Comparison of ENCODE assay signal across 2 cellular contexts in the genomic region with DNA sequence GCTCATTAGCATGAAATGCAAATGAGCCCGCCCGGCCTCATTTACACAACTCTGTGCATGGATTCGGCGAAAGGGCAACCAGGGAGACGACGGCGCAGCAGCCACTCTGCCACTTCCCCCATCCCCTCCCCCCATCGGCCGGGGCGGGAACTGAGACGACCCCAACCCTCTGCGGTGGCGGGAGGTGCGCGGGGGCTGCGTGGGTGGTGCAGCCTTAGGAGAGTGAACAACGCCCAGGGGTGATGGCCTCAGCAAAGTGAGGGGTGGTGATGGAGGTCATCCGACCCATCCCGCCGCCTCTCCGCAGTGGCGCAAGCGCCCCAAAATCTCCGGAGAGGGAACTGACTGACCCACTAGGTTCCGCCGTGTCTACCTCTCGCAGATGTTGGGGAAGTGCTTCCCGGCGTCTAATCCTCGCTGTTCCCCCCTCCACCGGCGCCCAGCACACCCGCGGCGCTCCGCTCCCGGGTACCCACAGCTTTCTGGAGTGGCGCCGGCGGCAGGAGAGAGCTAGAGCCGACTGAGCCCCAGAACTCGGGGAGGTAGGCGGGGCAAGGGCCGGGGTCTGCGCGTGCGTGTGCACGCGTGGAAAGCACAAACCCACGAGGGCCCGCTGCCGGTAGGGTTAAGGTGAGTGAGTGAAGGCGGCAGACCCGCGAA.
TF ChIP-seq lines count a peak whose summit lies in the region.

No MANE protein-coding gene starts in this region.

TF ChIP-seq in SK-N-SH, 30 proteins besides CTCF, POLR2A, EP300 and RAD21 (continued from another document):
- TF ChIP-seq, protein P1, sequence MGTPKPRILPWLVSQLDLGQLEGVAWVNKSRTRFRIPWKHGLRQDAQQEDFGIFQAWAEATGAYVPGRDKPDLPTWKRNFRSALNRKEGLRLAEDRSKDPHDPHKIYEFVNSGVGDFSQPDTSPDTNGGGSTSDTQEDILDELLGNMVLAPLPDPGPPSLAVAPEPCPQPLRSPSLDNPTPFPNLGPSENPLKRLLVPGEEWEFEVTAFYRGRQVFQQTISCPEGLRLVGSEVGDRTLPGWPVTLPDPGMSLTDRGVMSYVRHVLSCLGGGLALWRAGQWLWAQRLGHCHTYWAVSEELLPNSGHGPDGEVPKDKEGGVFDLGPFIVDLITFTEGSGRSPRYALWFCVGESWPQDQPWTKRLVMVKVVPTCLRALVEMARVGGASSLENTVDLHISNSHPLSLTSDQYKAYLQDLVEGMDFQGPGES (IDR thresholded peaks at IDR 0.05; ENCODE audit: low read depth, low read length) = no peak
- no peak for TF ChIP-seq FOXJ3 (CRISPR knock-in tag; IDR thresholded peaks at IDR 0.05)
- TF ChIP-seq TCF12 (IDR thresholded peaks at IDR 0.05) = no peak
- no peak for TF ChIP-seq ELF1 (IDR thresholded peaks at IDR 0.05)
- TF ChIP-seq JUND (IDR thresholded peaks at IDR 0.05) = no peak
- no peak for TF ChIP-seq TEAD4 (IDR thresholded peaks at IDR 0.05; ENCODE audit: borderline replicate concordance, insufficient read depth)
- no peak for TF ChIP-seq SIN3A (IDR thresholded peaks at IDR 0.05; ENCODE audit: borderline replicate concordance, low read depth, low read length)
- no peak for TF ChIP-seq RCOR1 (IDR thresholded peaks at IDR 0.05; ENCODE audit: low read length)
- no peak for TF ChIP-seq MEF2A (IDR thresholded peaks at IDR 0.05; ENCODE audit: borderline replicate concordance, low read depth)
- TF ChIP-seq GABPA (IDR thresholded peaks at IDR 0.05; ENCODE audit: low read depth) = no peak

TF ChIP-seq in SK-N-SH treated with all-trans-retinoic acid at 6 μM for 48 hours, 23 proteins besides CTCF, POLR2A, EP300 and RAD21 (continued from another document):
- TF ChIP-seq, protein P2, sequence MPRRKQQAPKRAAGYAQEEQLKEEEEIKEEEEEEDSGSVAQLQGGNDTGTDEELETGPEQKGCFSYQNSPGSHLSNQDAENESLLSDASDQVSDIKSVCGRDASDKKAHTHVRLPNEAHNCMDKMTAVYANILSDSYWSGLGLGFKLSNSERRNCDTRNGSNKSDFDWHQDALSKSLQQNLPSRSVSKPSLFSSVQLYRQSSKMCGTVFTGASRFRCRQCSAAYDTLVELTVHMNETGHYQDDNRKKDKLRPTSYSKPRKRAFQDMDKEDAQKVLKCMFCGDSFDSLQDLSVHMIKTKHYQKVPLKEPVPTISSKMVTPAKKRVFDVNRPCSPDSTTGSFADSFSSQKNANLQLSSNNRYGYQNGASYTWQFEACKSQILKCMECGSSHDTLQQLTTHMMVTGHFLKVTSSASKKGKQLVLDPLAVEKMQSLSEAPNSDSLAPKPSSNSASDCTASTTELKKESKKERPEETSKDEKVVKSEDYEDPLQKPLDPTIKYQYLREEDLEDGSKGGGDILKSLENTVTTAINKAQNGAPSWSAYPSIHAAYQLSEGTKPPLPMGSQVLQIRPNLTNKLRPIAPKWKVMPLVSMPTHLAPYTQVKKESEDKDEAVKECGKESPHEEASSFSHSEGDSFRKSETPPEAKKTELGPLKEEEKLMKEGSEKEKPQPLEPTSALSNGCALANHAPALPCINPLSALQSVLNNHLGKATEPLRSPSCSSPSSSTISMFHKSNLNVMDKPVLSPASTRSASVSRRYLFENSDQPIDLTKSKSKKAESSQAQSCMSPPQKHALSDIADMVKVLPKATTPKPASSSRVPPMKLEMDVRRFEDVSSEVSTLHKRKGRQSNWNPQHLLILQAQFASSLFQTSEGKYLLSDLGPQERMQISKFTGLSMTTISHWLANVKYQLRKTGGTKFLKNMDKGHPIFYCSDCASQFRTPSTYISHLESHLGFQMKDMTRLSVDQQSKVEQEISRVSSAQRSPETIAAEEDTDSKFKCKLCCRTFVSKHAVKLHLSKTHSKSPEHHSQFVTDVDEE (CRISPR knock-in tag; IDR thresholded peaks at IDR 0.05) = no peak
- TF ChIP-seq ZFP3 (CRISPR knock-in tag; IDR thresholded peaks at IDR 0.05) (no peak), ZNF8 (CRISPR knock-in tag; IDR thresholded peaks at IDR 0.05) (no peak), ISL1 (CRISPR knock-in tag; IDR thresholded peaks at IDR 0.05) (no peak), PPARA (CRISPR knock-in tag; IDR thresholded peaks at IDR 0.05; ENCODE audit: borderline replicate concordance) (no peak)
- TF ChIP-seq, protein P3, sequence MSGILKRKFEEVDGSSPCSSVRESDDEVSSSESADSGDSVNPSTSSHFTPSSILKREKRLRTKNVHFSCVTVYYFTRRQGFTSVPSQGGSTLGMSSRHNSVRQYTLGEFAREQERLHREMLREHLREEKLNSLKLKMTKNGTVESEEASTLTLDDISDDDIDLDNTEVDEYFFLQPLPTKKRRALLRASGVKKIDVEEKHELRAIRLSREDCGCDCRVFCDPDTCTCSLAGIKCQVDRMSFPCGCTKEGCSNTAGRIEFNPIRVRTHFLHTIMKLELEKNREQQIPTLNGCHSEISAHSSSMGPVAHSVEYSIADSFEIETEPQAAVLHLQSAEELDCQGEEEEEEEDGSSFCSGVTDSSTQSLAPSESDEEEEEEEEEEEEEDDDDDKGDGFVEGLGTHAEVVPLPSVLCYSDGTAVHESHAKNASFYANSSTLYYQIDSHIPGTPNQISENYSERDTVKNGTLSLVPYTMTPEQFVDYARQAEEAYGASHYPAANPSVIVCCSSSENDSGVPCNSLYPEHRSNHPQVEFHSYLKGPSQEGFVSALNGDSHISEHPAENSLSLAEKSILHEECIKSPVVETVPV (CRISPR knock-in tag; IDR thresholded peaks at IDR 0.05) = no peak
